Comparison of ENCODE assay signal across 28 cellular contexts in genomic region chr22:20219667-20220628, GRCh38. TPM values are rescaled to one million over a fixed set of nuclear protein-coding genes. Genes with fewer than 3 reads are reported as not detected.
A peak's percentile ranks its signal among the peaks of the same experiment; 100 is the strongest.
DNase-seq lines count a peak whose midpoint lies in the region; ATAC-seq and TF ChIP-seq lines count a peak whose summit lies in the region.
"Had no signal": no experiment of that assay in that cellular context is flagged by ENCODE, and none has a peak within 500 bp of the region (broad histone marks: within the 10 kb centered on the region; RNA-seq: fewer than 3 reads in every experiment).

No MANE protein-coding gene starts in this region.

- H3K9me3 Mint-ChIP-seq in stimulated activated naive CD8-positive, alpha-beta T cell treated with anti-CD3 and anti-CD28 coated beads, Interleukin-15, amount 100 ng/mL, for 72 hours = peaks cover 3 to 7% of the 10 kb centered on the region in 2 donors
- H3K9me3 Mint-ChIP-seq: effector memory CD8-positive, alpha-beta T cell; mesothelial cell of epicardium; naive thymus-derived CD8-positive, alpha-beta T cell had no signal

- no peaks in the 10 kb centered on the region for H3K36me3 ChIP-seq in Karpas-422 (ENCODE audit: insufficient read depth, low read length)
- H3K36me3 ChIP-seq: colonic mucosa, esophagus squamous epithelium, MG63 had no signal

- H3K4me3 Mint-ChIP-seq in stimulated activated naive CD8-positive, alpha-beta T cell treated with anti-CD3 and anti-CD28 coated beads, Interleukin-15, amount 100 ng/mL, for 72 hours = no peak overlapping the region
- H3K4me3 Mint-ChIP-seq: activated CD8-positive, alpha-beta memory T cell treated with anti-CD3 and anti-CD28 coated beads, Interleukin-2, amount 10 ng/mL, durations not matched to agents 7 days and 5 days; activated naive CD4-positive, alpha-beta T cell treated with anti-CD3 and anti-CD28 coated beads for 36 hours; activated T-cell treated with anti-CD3 and anti-CD28 coated beads, Interleukin-2, amount 50 U/mL, for 72 hours; effector memory CD8-positive, alpha-beta T cell; mesothelial cell of epicardium; naive thymus-derived CD8-positive, alpha-beta T cell had no signal

- H3K9me3 ChIP-seq in Karpas-422 (ENCODE audit: low read length) = peaks cover 6% of the 10 kb centered on the region
- H3K9me3 ChIP-seq: colonic mucosa, esophagus squamous epithelium, MG63 had no signal

- DNase-seq in DMS 273 (lab: John Stamatoyannopoulos, UW; ENCODE audit: unreplicated experiment) (peak; percentile 34), DMS 273 treated with DMSO at 0.1 percent for 48 hours (lab: John Stamatoyannopoulos, UW) (no peak), Karpas-422 (peak; percentile 58), NOMO-1 (lab: John Stamatoyannopoulos, UW; ENCODE audit: unreplicated experiment in 2 of 2) (no peak)
- no peak for DNase-seq in stimulated activated naive CD8-positive, alpha-beta T cell treated with anti-CD3 and anti-CD28 coated beads, Interleukin-15, amount 100 ng/mL, for 72 hours
- DNase-seq: activated CD4-positive, alpha-beta T cell treated with anti-CD3 and anti-CD28 coated beads for 4 hours; activated CD8-positive, alpha-beta memory T cell treated with anti-CD3 and anti-CD28 coated beads, Interleukin-2, amount 10 ng/mL, durations not matched to agents 7 days and 5 days; activated naive CD4-positive, alpha-beta T cell treated with anti-CD3 and anti-CD28 coated beads for 36 hours; activated T-cell treated with anti-CD3 and anti-CD28 coated beads, Interleukin-2, amount 50 U/mL, for 72 hours; amniotic stem cell; colonic mucosa; effector memory CD8-positive, alpha-beta T cell; esophagus squamous epithelium; hypothalamus; left ventricle myocardium superior; MG63; naive thymus-derived CD8-positive, alpha-beta T cell; NCI-H1694; SIG-M5; small intestine; substantia nigra had no signal

- no peak overlapping the region for H3K4me3 ChIP-seq in Karpas-422 (ENCODE audit: low read length)
- H3K4me3 ChIP-seq: colonic mucosa, esophagus squamous epithelium, MG63 had no signal

- H3K9ac ChIP-seq in Karpas-422 (ENCODE audit: low read length) = no peak overlapping the region

- H2AFZ ChIP-seq in Karpas-422 (ENCODE audit: low read length) = 0 out of 2 replicates have a peak overlapping the region, but pooled peaks have one; percentile 68

- H3K9me2 ChIP-seq in Karpas-422 (replicated peaks; ENCODE audit: insufficient read depth, low read length) = no peaks in the 10 kb centered on the region

- H3K79me2 ChIP-seq in Karpas-422 (ENCODE audit: low read length) = no peaks in the 10 kb centered on the region

- peak overlapping the region; percentile 22; the same call in 1 of the 2 replicates for H3K27ac ChIP-seq in C4-2B
- no peak overlapping the region for H3K27ac ChIP-seq in Karpas-422 (ENCODE audit: low read length)
- H3K27ac ChIP-seq in VCaP = peak overlapping the region; percentile 84
- H3K27ac ChIP-seq: 22Rv1, colonic mucosa, esophagus squamous epithelium, HL-60 had no signal

- no peaks in the 10 kb centered on the region for H3K4me1 Mint-ChIP-seq in stimulated activated naive CD8-positive, alpha-beta T cell treated with anti-CD3 and anti-CD28 coated beads, Interleukin-15, amount 100 ng/mL, for 72 hours
- H3K4me1 Mint-ChIP-seq: activated CD8-positive, alpha-beta memory T cell treated with anti-CD3 and anti-CD28 coated beads, Interleukin-2, amount 10 ng/mL, durations not matched to agents 7 days and 5 days had no signal

- no peaks in the 10 kb centered on the region for H3K4me1 ChIP-seq in Karpas-422 (ENCODE audit: low read length)
- H3K4me1 ChIP-seq: colonic mucosa had no signal

- H4K20me1 ChIP-seq in Karpas-422 (ENCODE audit: insufficient read depth, low read depth, low read length) = no peaks in the 10 kb centered on the region

- H3K27ac Mint-ChIP-seq in stimulated activated naive CD8-positive, alpha-beta T cell treated with anti-CD3 and anti-CD28 coated beads, Interleukin-15, amount 100 ng/mL, for 72 hours = no peak overlapping the region
- H3K27ac Mint-ChIP-seq: activated CD8-positive, alpha-beta memory T cell treated with anti-CD3 and anti-CD28 coated beads, Interleukin-2, amount 10 ng/mL, durations not matched to agents 7 days and 5 days; activated naive CD4-positive, alpha-beta T cell treated with anti-CD3 and anti-CD28 coated beads for 36 hours; activated T-cell treated with anti-CD3 and anti-CD28 coated beads, Interleukin-2, amount 50 U/mL, for 72 hours; effector memory CD8-positive, alpha-beta T cell; mesothelial cell of epicardium; naive thymus-derived CD8-positive, alpha-beta T cell had no signal

- no peaks in the 10 kb centered on the region for H3K27me3 ChIP-seq in Karpas-422 (ENCODE audit: low read length)
- H3K27me3 ChIP-seq: colonic mucosa, MG63 had no signal

- TF ChIP-seq CTCF in C4-2B (conservative IDR thresholded peaks at IDR 0.05) (no peak), VCaP (conservative IDR thresholded peaks at IDR 0.05) (no peak)

- ATAC-seq in stimulated activated naive CD8-positive, alpha-beta T cell treated with anti-CD3 and anti-CD28 coated beads, Interleukin-15, amount 100 ng/mL, for 72 hours = no peak
- ATAC-seq in esophagus mucosa = no peak
- ATAC-seq: activated CD8-positive, alpha-beta memory T cell treated with anti-CD3 and anti-CD28 coated beads, Interleukin-2, amount 10 ng/mL, durations not matched to agents 7 days and 5 days; activated T-cell treated with anti-CD3 and anti-CD28 coated beads, Interleukin-2, amount 50 U/mL, for 72 hours; effector memory CD8-positive, alpha-beta T cell; left ventricle myocardium superior; naive thymus-derived CD8-positive, alpha-beta T cell; Panc1 had no signal

- H3K4me2 ChIP-seq in Karpas-422 (ENCODE audit: low read depth, low read length, poor library complexity, severe bottlenecking) = no peak overlapping the region

- H3K27me3 Mint-ChIP-seq in stimulated activated naive CD8-positive, alpha-beta T cell treated with anti-CD3 and anti-CD28 coated beads, Interleukin-15, amount 100 ng/mL, for 72 hours = no peaks in the 10 kb centered on the region
- H3K27me3 Mint-ChIP-seq: activated CD8-positive, alpha-beta memory T cell treated with anti-CD3 and anti-CD28 coated beads, Interleukin-2, amount 10 ng/mL, durations not matched to agents 7 days and 5 days; naive thymus-derived CD8-positive, alpha-beta T cell had no signal

RNA-seq across cellular contexts. Expression of gene RTN4R, which starts 48.2 kb away (rescaled TPM):
- 0.29 and 0.30 TPM in 2 replicates for total RNA-seq in Karpas-422 (2014; rRNA removed; shearing (Covaris generic); ENCODE audit: low replicate concordance)
- 3.9 TPM for total RNA-seq in esophagus mucosa

Comparison
In these comparisons a context has a peak if more than half of its experiments do, and no peak if none do; other contexts are left out.
1. DNase-seq: peak in DMS 273 (single experiment) and Karpas-422 (single experiment); none in DMS 273 treated with DMSO at 0.1 percent for 48 hours (single experiment), stimulated activated naive CD8-positive, alpha-beta T cell treated with anti-CD3 and anti-CD28 coated beads, Interleukin-15, amount 100 ng/mL, for 72 hours (0 of 2) and NOMO-1 (0 of 2).